ENCODE assay signal across 8 cellular contexts in genomic region chr4:40325406-40326019, GRCh38. TPM values are rescaled to one million over a fixed set of nuclear protein-coding genes. Genes with fewer than 3 reads are reported as not detected.
DNase-seq lines count a peak whose midpoint lies in the region; ATAC-seq and TF ChIP-seq lines count a peak whose summit lies in the region.

No MANE protein-coding gene starts in this region.

- H3K9me2 ChIP-seq in PC-9 (ENCODE audit: insufficient read depth) = no peaks in the 10 kb centered on the region

- no peak overlapping the region for H3K4me2 ChIP-seq in PC-9

- H3F3A ChIP-seq in PC-9 (ENCODE audit: insufficient read depth, low read depth) = peaks cover 24% of the 10 kb centered on the region; the same call in 1 of the 2 replicates

- H3K27me3 ChIP-seq in PC-9 (ENCODE audit: insufficient read depth, low read depth) (no peaks in the 10 kb centered on the region), gastrocnemius medialis (no peaks in the 10 kb centered on the region)

- DNase-seq in GM10266 (ENCODE audit: extremely low spot score) = peak; percentile 76
- peak; percentile 68 for DNase-seq in KBM-7
- DNase-seq in PC-9 = peak in 1 of 2 experiments; percentile 56
- peak; percentile 82 for DNase-seq in activated naive CD4-positive, alpha-beta T cell treated with anti-CD3 and anti-CD28 coated beads for 36 hours
- DNase-seq in head of caudate nucleus = peak in 31 of 42 donors; percentile 24 to 87 (median 54)
- DNase-seq in gastrocnemius medialis = no peak

- no peak overlapping the region for H3K27ac ChIP-seq in PC-9
- H3K27ac ChIP-seq in gastrocnemius medialis = no peak overlapping the region

- no peaks in the 10 kb centered on the region for H3K79me2 ChIP-seq in PC-9 (ENCODE audit: low read depth)

- intact Hi-C loops in PC-9 (cut with micrococcal nuclease; ENCODE audit: unreplicated experiment) (no loop called here), head of caudate nucleus (cut with DNase I) (loop anchor here (5.0 kb wide), 1 partner anchor 268 kb away; the partner anchor contains the start of gene N4BP2), gastrocnemius medialis (cut with DNase I; ENCODE audit: low total_unique reads) (no loop called here)
- intact Hi-C loops in activated naive CD4-positive, alpha-beta T cell treated with anti-CD3 and anti-CD28 coated beads for 36 hours (cut with micrococcal nuclease) = loop anchor here (1.0 to 5.0 kb wide), 7 partner anchors 8 to 856 kb away; partner anchors contain the start of gene N4BP2

- H3K4me1 ChIP-seq in PC-9 (replicated peaks; ENCODE audit: insufficient read depth) (peaks cover 45% of the 10 kb centered on the region), gastrocnemius medialis (no peaks in the 10 kb centered on the region)

- H3K27ac Mint-ChIP-seq in activated naive CD4-positive, alpha-beta T cell treated with anti-CD3 and anti-CD28 coated beads for 36 hours = no peak overlapping the region

- no peaks in the 10 kb centered on the region for H3K36me3 Mint-ChIP-seq in activated naive CD4-positive, alpha-beta T cell treated with anti-CD3 and anti-CD28 coated beads for 36 hours (ENCODE audit: low read depth)

- no peaks in the 10 kb centered on the region for H4K20me1 ChIP-seq in PC-9 (ENCODE audit: insufficient read depth)

- peak; percentile 81 for TF ChIP-seq CTCF in GM10266 (IDR thresholded peaks at IDR 0.05; ENCODE audit: control insufficient read depth, insufficient read depth, low read depth, missing control alignments)
- peak; percentile 87 for TF ChIP-seq CTCF in PC-9 (conservative IDR thresholded peaks at IDR 0.05)
- peak in 3 of 5 experiments; percentile 37 to 64 (median 50) for TF ChIP-seq CTCF in gastrocnemius medialis (IDR thresholded peaks at IDR 0.05 in 4 of 5, conservative IDR thresholded peaks at IDR 0.05 in 1 of 5)

- CTCF ChIA-PET in PC-9 (lab: Charles Lee) = interaction anchor here (0.6 to 1.3 kb wide), 5 partner anchors 9 to 305 kb away, joined by 3 to 6 read pairs (median 3); partner anchors contain the start of gene N4BP2
- CTCF ChIA-PET in activated naive CD4-positive, alpha-beta T cell treated with anti-CD3 and anti-CD28 coated beads for 36 hours (lab: Charles Lee) = interaction anchor here (0.6 to 3.6 kb wide), 46 partner anchors 9 to 1539 kb away, joined by 3 to 42 read pairs (median 4); partner anchors contain the start of genes CHRNA9 and N4BP2

- H3K4me3 Mint-ChIP-seq in activated naive CD4-positive, alpha-beta T cell treated with anti-CD3 and anti-CD28 coated beads for 36 hours = no peak overlapping the region

- peaks cover 27% of the 10 kb centered on the region for H3K4me1 Mint-ChIP-seq in activated naive CD4-positive, alpha-beta T cell treated with anti-CD3 and anti-CD28 coated beads for 36 hours (ENCODE audit: low read depth)

- in situ Hi-C loops in KBM-7 (cut with MboI; ENCODE audit: low pct_unique_long_range_greater_than_20kb, low sequenced_read_pairs) = no loop called here
- in situ Hi-C loops in gastrocnemius medialis (cut with MboI; ENCODE audit: low sequenced_read_pairs in 4 of 4) = no loop called here

- no peaks in the 10 kb centered on the region for H3K9me3 Mint-ChIP-seq in activated naive CD4-positive, alpha-beta T cell treated with anti-CD3 and anti-CD28 coated beads for 36 hours

- ATAC-seq in GM21737 (IDR thresholded peaks at IDR 0.05; ENCODE audit: unreplicated experiment) (peak; percentile 90), gastrocnemius medialis (no peak), GM19324 (IDR thresholded peaks at IDR 0.05; ENCODE audit: low FRiP score, unreplicated experiment) (no peak)

- BruUV-seq in PC-9 (replicated peaks; lab: Mats Ljungman, UMichigan) = no TSS peak

- H3K36me3 ChIP-seq in PC-9 (ENCODE audit: low read depth) (no peaks in the 10 kb centered on the region), gastrocnemius medialis (no peaks in the 10 kb centered on the region)

- no peaks in the 10 kb centered on the region for H3K9me3 ChIP-seq in PC-9 (ENCODE audit: insufficient read depth, low read depth)
- no peaks in the 10 kb centered on the region for H3K9me3 ChIP-seq in gastrocnemius medialis

- POLR2A ChIA-PET in PC-9 (lab: Charles Lee; ENCODE audit: unreplicated experiment) = interaction anchor here (0.5 kb wide), 1 partner anchor 400 kb away, joined by 3 read pairs; no protein-coding TSS in a partner anchor

- H2AFZ ChIP-seq in PC-9 = no peak overlapping the region

- no peak for TF ChIP-seq POLR2A in gastrocnemius medialis (IDR thresholded peaks at IDR 0.05)

- no peaks in the 10 kb centered on the region for H3K27me3 Mint-ChIP-seq in activated naive CD4-positive, alpha-beta T cell treated with anti-CD3 and anti-CD28 coated beads for 36 hours (ENCODE audit: low read depth)

- H3K4me3 ChIP-seq in PC-9 (no peak overlapping the region), gastrocnemius medialis (no peak overlapping the region)

RNA-seq across cellular contexts. Expression of gene CHRNA9, which starts 9.6 kb away (rescaled TPM):
- total RNA-seq in PC-9 (2021) (not detected in 2 replicates), gastrocnemius medialis (not detected)
- not detected for total RNA-seq in activated naive CD4-positive, alpha-beta T cell treated with anti-CD3 and anti-CD28 coated beads for 36 hours

Comparison
In these comparisons a context has a peak if more than half of its experiments do, and no peak if none do; other contexts are left out.
1. DNase-seq: peak in GM10266 (single experiment), KBM-7 (single experiment), activated naive CD4-positive, alpha-beta T cell treated with anti-CD3 and anti-CD28 coated beads for 36 hours (single experiment) and head of caudate nucleus (31 of 42); none in gastrocnemius medialis (0 of 2).
2. intact Hi-C loops: an anchor here in activated naive CD4-positive, alpha-beta T cell treated with anti-CD3 and anti-CD28 coated beads for 36 hours (1.0 to 5.0 kb wide) and head of caudate nucleus (5.0 kb wide); none called in PC-9 and gastrocnemius medialis.
3. Peak in every context shown above with its lines, with median percentiles within 50 percentile points of each other: CTCF ChIP-seq.